15 cellular contexts compared by ENCODE assay signal in the genomic region with DNA sequence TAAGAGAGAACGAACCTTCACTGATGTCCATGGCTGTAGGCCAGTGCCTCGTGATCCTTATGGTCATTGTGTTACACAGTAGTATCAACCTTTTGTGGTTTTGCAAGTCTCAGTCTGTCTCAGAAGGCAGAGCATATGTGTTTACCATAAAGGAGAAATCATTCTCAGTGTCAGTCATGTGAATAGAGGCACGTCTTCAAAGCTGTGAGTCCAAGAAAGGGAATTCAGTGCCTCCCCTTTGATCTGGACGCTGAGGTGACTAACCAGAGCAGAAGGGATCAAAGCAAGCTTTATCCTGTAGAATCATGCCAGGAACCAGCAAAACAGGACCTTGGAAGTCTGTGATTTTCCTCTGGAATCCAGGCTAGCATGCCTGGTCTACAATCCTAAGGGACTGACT.
"Had no signal": no experiment of that assay in that cellular context is flagged by ENCODE, and none has a peak within 500 bp of the region (broad histone marks: within the 10 kb centered on the region; RNA-seq: fewer than 3 reads in every experiment).

No MANE protein-coding gene starts in this region.

- DNase-seq: activated CD4-positive, alpha-beta T cell treated with anti-CD3 and anti-CD28 coated beads, Interleukin-2, amount 50 U/mL, for 1 hour; activated naive CD4-positive, alpha-beta T cell treated with Interleukin-2 at 50 U/mL for 16 hours; anterior cingulate cortex; brain microvascular endothelial cell; dermis blood vessel endothelial cell; effector memory CD8-positive, alpha-beta T cell; heart right ventricle; stimulated activated CD4-positive, alpha-beta T cell treated with anti-CD3 and anti-CD28 coated beads, Interleukin-2, amount 100 ng/mL, for 48 hours; stimulated activated naive CD4-positive, alpha-beta T cell; substantia nigra had no signal

- H2AFZ ChIP-seq: neural progenitor cell had no signal

- H3K4me3 ChIP-seq: gastroesophageal sphincter, heart right ventricle, neural progenitor cell, tibial nerve had no signal

- H3K4me1 ChIP-seq: gastroesophageal sphincter, heart right ventricle, tibial nerve had no signal

- ATAC-seq: activated T-helper 17 cell treated with anti-CD3 and anti-CD28 coated beads, Interleukin-2, amount 50 U/mL, for 72 hours; effector memory CD8-positive, alpha-beta T cell; gastroesophageal sphincter; heart right ventricle; left lobe of liver had no signal

- H3K9ac ChIP-seq: neural progenitor cell had no signal

- H3K4me2 ChIP-seq: neural progenitor cell had no signal

- H3K27ac ChIP-seq: brain microvascular endothelial cell, gastroesophageal sphincter, heart right ventricle, neural progenitor cell, tibial nerve had no signal

- H3K9me3 ChIP-seq: gastroesophageal sphincter, tibial nerve had no signal

- H3K27me3 ChIP-seq: brain microvascular endothelial cell, gastroesophageal sphincter, neural progenitor cell, tibial nerve had no signal

- H3K36me3 ChIP-seq: brain microvascular endothelial cell, gastroesophageal sphincter, heart right ventricle, neural progenitor cell, tibial nerve had no signal
